Comparison of ENCODE assay signal across 16 cellular contexts in the genomic region with DNA sequence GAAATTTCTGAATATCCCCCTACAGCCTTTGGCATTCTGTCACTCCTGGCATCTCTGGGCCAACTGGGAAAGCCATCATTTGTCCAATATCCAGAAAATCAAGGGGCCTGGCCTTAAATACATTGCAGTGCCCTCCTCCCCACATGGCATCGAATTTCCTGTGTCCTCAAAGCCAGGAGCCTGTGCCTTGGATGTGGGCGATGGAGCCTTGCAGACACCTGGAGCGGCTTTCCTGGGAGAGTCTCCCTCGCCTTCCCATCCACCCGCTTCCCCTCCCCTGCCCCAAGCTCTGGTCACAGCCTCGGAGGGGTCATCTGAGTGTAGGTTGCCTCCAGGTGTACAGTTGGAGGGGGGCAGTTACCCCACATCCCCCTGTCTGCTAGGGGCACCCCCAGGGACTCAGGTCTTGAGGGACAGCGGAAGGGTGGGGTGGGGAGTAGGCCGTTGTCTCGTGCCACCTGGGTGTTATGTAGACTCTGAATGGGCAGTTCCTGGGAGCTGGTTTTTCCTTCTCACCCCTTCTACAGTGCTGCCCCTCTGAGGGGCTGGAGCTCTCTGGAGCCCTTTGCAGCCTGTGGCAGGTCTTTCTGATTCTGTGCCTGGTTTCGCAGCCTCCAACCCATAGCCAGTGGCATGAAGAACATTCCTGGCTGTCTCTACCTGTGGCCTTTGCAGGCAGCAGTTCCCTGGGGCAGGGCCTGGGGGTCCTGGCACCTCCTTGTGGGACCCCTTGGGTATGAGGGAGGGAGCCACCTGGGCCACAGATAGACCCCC.
DNase-seq lines count a peak whose midpoint lies in the region; ATAC-seq and TF ChIP-seq lines count a peak whose summit lies in the region.
"Had no signal": no experiment of that assay in that cellular context is flagged by ENCODE, and none has a peak within 500 bp of the region (broad histone marks: within the 10 kb centered on the region; RNA-seq: fewer than 3 reads in every experiment).

No MANE protein-coding gene starts in this region.

- H3K27me3 ChIP-seq in transverse colon, result no peaks in the 10 kb centered on the region
- H3K27me3 ChIP-seq: gastrocnemius medialis had no signal

- WGBS in mesodermal cell (ENCODE audit: insufficient coverage in 2 of 2), 2 experiments, result 89 to 97% methylated on average over 3 to 4 of the region's 10 CpGs
- 86 to 93% methylated on average over 1 to 9 of the region's 10 CpGs for WGBS in transverse colon (ENCODE audit: low coverage in 1 of 2), 2 donors

- TF ChIP-seq EP300 in transverse colon (IDR thresholded peaks at IDR 0.05; ENCODE audit: low read depth), result no peak

- H3K36me3 ChIP-seq in mesodermal cell (ENCODE audit: control insufficient read depth, insufficient read depth, low read length) (peaks cover 18% of the 10 kb centered on the region), transverse colon (no peaks in the 10 kb centered on the region)
- H3K36me3 ChIP-seq: gastrocnemius medialis had no signal

- no peak overlapping the region for H3K4me3 ChIP-seq in mesodermal cell (ENCODE audit: extremely low read depth, insufficient read depth, low read length, poor library complexity, severe bottlenecking)
- H3K4me3 ChIP-seq in transverse colon, result no peak overlapping the region
- H3K4me3 ChIP-seq: gastrocnemius medialis had no signal

- DNase-seq in activated naive CD8-positive, alpha-beta T cell treated with anti-CD3 and anti-CD28 coated beads, Interleukin-2, amount 10 ng/mL, durations not matched to agents 7 days and 5 days, result no peak
- no peak for DNase-seq in activated naive CD8-positive, alpha-beta T cell treated with anti-CD3 and anti-CD28 coated beads for 36 hours
- DNase-seq in T-helper 17 cell (no peak), transverse colon (no peak), NCI-H774 (lab: John Stamatoyannopoulos, UW) (no peak), mucosa of gallbladder (ENCODE audit: low spot score) (no peak)
- DNase-seq: ACHN; activated CD8-positive, alpha-beta memory T cell treated with anti-CD3 and anti-CD28 coated beads for 24 hours; activated gamma-delta T cell treated with Interleukin-2 at 50 U/mL for 16 hours; gastrocnemius medialis; NCI-H1092; NCI-H2171 treated with DMSO at 0.1 percent for 48 hours; retina; stimulated activated CD8-positive, alpha-beta memory T cell treated with anti-CD3 and anti-CD28 coated beads, Interleukin-4, amount 100 ng/mL, for 48 hours had no signal

- ATAC-seq in activated naive CD8-positive, alpha-beta T cell treated with anti-CD3 and anti-CD28 coated beads, Interleukin-2, amount 10 ng/mL, durations not matched to agents 7 days and 5 days (ENCODE audit: low read depth), result no peak
- no peak for ATAC-seq in T-helper 17 cell
- no peak for ATAC-seq in activated CD4-positive, CD25-positive, alpha-beta regulatory T cell treated with anti-CD3 and anti-CD28 coated beads, Interleukin-2, amount 50 U/mL, for 24 hours
- ATAC-seq: gastrocnemius medialis had no signal

- H3K27ac ChIP-seq in mesodermal cell (ENCODE audit: low read depth, low read length, severe bottlenecking) (peak overlapping the region; percentile 57), transverse colon (peak overlapping the region; percentile 70 to 95 (median 90))

- no peaks in the 10 kb centered on the region for H3K9me3 Mint-ChIP-seq in activated naive CD8-positive, alpha-beta T cell treated with anti-CD3 and anti-CD28 coated beads, Interleukin-2, amount 10 ng/mL, durations not matched to agents 7 days and 5 days
- H3K9me3 Mint-ChIP-seq in activated naive CD8-positive, alpha-beta T cell treated with anti-CD3 and anti-CD28 coated beads for 36 hours, result no peaks in the 10 kb centered on the region

- H3K4me1 Mint-ChIP-seq in activated naive CD8-positive, alpha-beta T cell treated with anti-CD3 and anti-CD28 coated beads, Interleukin-2, amount 10 ng/mL, durations not matched to agents 7 days and 5 days, result peaks cover 61% of the 10 kb centered on the region
- H3K4me1 Mint-ChIP-seq in activated naive CD8-positive, alpha-beta T cell treated with anti-CD3 and anti-CD28 coated beads for 36 hours, result peaks cover 81% of the 10 kb centered on the region
- peaks cover 64% of the 10 kb centered on the region for H3K4me1 Mint-ChIP-seq in T-helper 17 cell

- no peak overlapping the region for H3K4me3 Mint-ChIP-seq in activated naive CD8-positive, alpha-beta T cell treated with anti-CD3 and anti-CD28 coated beads, Interleukin-2, amount 10 ng/mL, durations not matched to agents 7 days and 5 days
- no peak overlapping the region for H3K4me3 Mint-ChIP-seq in activated naive CD8-positive, alpha-beta T cell treated with anti-CD3 and anti-CD28 coated beads for 36 hours
- peak overlapping the region; percentile 64 for H3K4me3 Mint-ChIP-seq in T-helper 17 cell

- TF ChIP-seq CTCF in transverse colon (IDR thresholded peaks at IDR 0.05), result no peak

- peak overlapping the region; percentile 85 for H3K27ac Mint-ChIP-seq in activated naive CD8-positive, alpha-beta T cell treated with anti-CD3 and anti-CD28 coated beads, Interleukin-2, amount 10 ng/mL, durations not matched to agents 7 days and 5 days
- H3K27ac Mint-ChIP-seq in activated naive CD8-positive, alpha-beta T cell treated with anti-CD3 and anti-CD28 coated beads for 36 hours, result no peak overlapping the region
- H3K27ac Mint-ChIP-seq in T-helper 17 cell, result peak overlapping the region; percentile 92

- H3K27me3 Mint-ChIP-seq in activated naive CD8-positive, alpha-beta T cell treated with anti-CD3 and anti-CD28 coated beads, Interleukin-2, amount 10 ng/mL, durations not matched to agents 7 days and 5 days, result no peaks in the 10 kb centered on the region
- no peaks in the 10 kb centered on the region for H3K27me3 Mint-ChIP-seq in activated naive CD8-positive, alpha-beta T cell treated with anti-CD3 and anti-CD28 coated beads for 36 hours
- H3K27me3 Mint-ChIP-seq in T-helper 17 cell, result no peaks in the 10 kb centered on the region

- in situ Hi-C loops in transverse colon (cut with MboI; ENCODE audit: low pct_ligation_motif_present in 1 of 4, low pct_unique_long_range_greater_than_20kb in 1 of 4, low sequenced_read_pairs in 3 of 4), result no loop called here

- peaks cover 13% of the 10 kb centered on the region for H3K36me3 Mint-ChIP-seq in activated naive CD8-positive, alpha-beta T cell treated with anti-CD3 and anti-CD28 coated beads, Interleukin-2, amount 10 ng/mL, durations not matched to agents 7 days and 5 days
- H3K36me3 Mint-ChIP-seq in activated naive CD8-positive, alpha-beta T cell treated with anti-CD3 and anti-CD28 coated beads for 36 hours, result no peaks in the 10 kb centered on the region
- H3K36me3 Mint-ChIP-seq in T-helper 17 cell (ENCODE audit: low read depth), result peaks cover 4% of the 10 kb centered on the region

- no peaks in the 10 kb centered on the region for H3K9me3 ChIP-seq in T-helper 17 cell (ENCODE audit: control insufficient read depth, low read length, poor library complexity, severe bottlenecking)
- no peaks in the 10 kb centered on the region for H3K9me3 ChIP-seq in mesodermal cell (ENCODE audit: control insufficient read depth, low read length)
- H3K9me3 ChIP-seq in transverse colon, result no peaks in the 10 kb centered on the region
- H3K9me3 ChIP-seq: gastrocnemius medialis had no signal

- no peak for TF ChIP-seq POLR2A in transverse colon (IDR thresholded peaks at IDR 0.05)

- intact Hi-C loops in transverse colon (cut with DNase I; ENCODE audit: low total_unique reads), result no loop called here

- H3K4me1 ChIP-seq in mesodermal cell (ENCODE audit: control insufficient read depth, insufficient read depth, low read length, poor library complexity, severe bottlenecking) (peaks cover 66% of the 10 kb centered on the region), transverse colon (peaks cover 58 to 97% (median 85%) of the 10 kb centered on the region in 4 donors)

- POLR2A ChIA-PET in activated naive CD8-positive, alpha-beta T cell treated with anti-CD3 and anti-CD28 coated beads, Interleukin-2, amount 10 ng/mL, durations not matched to agents 7 days and 5 days (lab: Charles Lee), result interaction anchor here (0.6 kb wide), 1 partner anchor 17 kb away, joined by 3 read pairs; no protein-coding TSS in a partner anchor
